In genomic region chr3:192992346-192992745, GRCh38 we compare ENCODE assay signal across 28 cellular contexts.
"Had no signal": no experiment of that assay in that cellular context is flagged by ENCODE, and none has a peak within 500 bp of the region (broad histone marks: within the 10 kb centered on the region; RNA-seq: fewer than 3 reads in every experiment).

No MANE protein-coding gene starts in this region.

- H3K27me3 Mint-ChIP-seq: stimulated activated naive B cell treated with anti-CD40 and anti-IgM and Interleukin-4, amounts not matched to agents 10 μg/mL and 1 μg/mL and 100 μg/mL, for 72 hours; stimulated activated naive CD8-positive, alpha-beta T cell treated with anti-CD3 and anti-CD28 coated beads, Interleukin-15, Interleukin-2, amounts not matched to agents 100 ng/mL and 50 ng/mL, for 24 hours; type B pancreatic cell had no signal

- H3K27ac ChIP-seq: neural progenitor cell, pancreas, prostate gland, right lobe of liver, sigmoid colon, stomach, suprapubic skin, testis, tibial artery, transverse colon, upper lobe of right lung, uterus had no signal

- H3K9ac ChIP-seq: neural progenitor cell had no signal

- H2AFZ ChIP-seq: neural progenitor cell had no signal

- H3K27ac Mint-ChIP-seq: naive thymus-derived CD4-positive, alpha-beta T cell; natural killer cell; nephron; neural progenitor cell; stimulated activated effector memory CD8-positive, alpha-beta T cell treated with anti-CD3 and anti-CD28 coated beads, Interleukin-12 subunit alpha, Interleukin-12 subunit beta, amount 100 ng/mL, for 72 hours; stimulated activated naive B cell treated with anti-CD40 and anti-IgM and Interleukin-4, amounts not matched to agents 10 μg/mL and 1 μg/mL and 100 μg/mL, for 72 hours; stimulated activated naive CD8-positive, alpha-beta T cell treated with anti-CD3 and anti-CD28 coated beads, Interleukin-15, Interleukin-2, amounts not matched to agents 100 ng/mL and 50 ng/mL, for 24 hours; type B pancreatic cell had no signal

- H3K4me2 ChIP-seq: neural progenitor cell had no signal

- H3K36me3 ChIP-seq: neural progenitor cell, pancreas, prostate gland, right lobe of liver, sigmoid colon, stomach, suprapubic skin, tibial artery, transverse colon, upper lobe of right lung, uterus had no signal

- H3K9me3 ChIP-seq: pancreas, prostate gland, right lobe of liver, sigmoid colon, stomach, suprapubic skin, testis, tibial artery, transverse colon, upper lobe of right lung, uterus had no signal

- H3K4me3 Mint-ChIP-seq: naive thymus-derived CD4-positive, alpha-beta T cell; natural killer cell; nephron; neural progenitor cell; stimulated activated effector memory CD8-positive, alpha-beta T cell treated with anti-CD3 and anti-CD28 coated beads, Interleukin-12 subunit alpha, Interleukin-12 subunit beta, amount 100 ng/mL, for 72 hours; stimulated activated naive B cell treated with anti-CD40 and anti-IgM and Interleukin-4, amounts not matched to agents 10 μg/mL and 1 μg/mL and 100 μg/mL, for 72 hours; stimulated activated naive CD8-positive, alpha-beta T cell treated with anti-CD3 and anti-CD28 coated beads, Interleukin-15, Interleukin-2, amounts not matched to agents 100 ng/mL and 50 ng/mL, for 24 hours; type B pancreatic cell had no signal

- H3K4me3 ChIP-seq: neural progenitor cell, pancreas, prostate gland, right lobe of liver, sigmoid colon, stomach, suprapubic skin, testis, tibial artery, transverse colon, upper lobe of right lung, uterus had no signal

- FAIRE-seq: pancreas, small intestine had no signal

- ATAC-seq: naive thymus-derived CD4-positive, alpha-beta T cell; natural killer cell; pancreas; right cardiac atrium; right lobe of liver; stimulated activated effector memory CD8-positive, alpha-beta T cell treated with anti-CD3 and anti-CD28 coated beads, Interleukin-12 subunit alpha, Interleukin-12 subunit beta, amount 100 ng/mL, for 72 hours; stimulated activated naive B cell treated with anti-CD40 and anti-IgM and Interleukin-4, amounts not matched to agents 10 μg/mL and 1 μg/mL and 100 μg/mL, for 72 hours; upper lobe of right lung had no signal

- H3K36me3 Mint-ChIP-seq: naive thymus-derived CD4-positive, alpha-beta T cell; natural killer cell; neural progenitor cell; stimulated activated effector memory CD8-positive, alpha-beta T cell treated with anti-CD3 and anti-CD28 coated beads, Interleukin-12 subunit alpha, Interleukin-12 subunit beta, amount 100 ng/mL, for 72 hours; stimulated activated naive B cell treated with anti-CD40 and anti-IgM and Interleukin-4, amounts not matched to agents 10 μg/mL and 1 μg/mL and 100 μg/mL, for 72 hours; type B pancreatic cell had no signal

- H3K4me1 Mint-ChIP-seq: natural killer cell; nephron; neural progenitor cell; stimulated activated effector memory CD8-positive, alpha-beta T cell treated with anti-CD3 and anti-CD28 coated beads, Interleukin-12 subunit alpha, Interleukin-12 subunit beta, amount 100 ng/mL, for 72 hours; stimulated activated naive B cell treated with anti-CD40 and anti-IgM and Interleukin-4, amounts not matched to agents 10 μg/mL and 1 μg/mL and 100 μg/mL, for 72 hours had no signal

- H3K27me3 ChIP-seq: neural progenitor cell, pancreas, right lobe of liver, sigmoid colon, stomach, suprapubic skin, testis, tibial artery, transverse colon, upper lobe of right lung, uterus had no signal

- DNase-seq: naive thymus-derived CD4-positive, alpha-beta T cell; natural killer cell; occipital lobe; pancreas; right cardiac atrium; right lobe of liver; sigmoid colon; small intestine; stimulated activated CD4-positive, alpha-beta T cell treated with anti-CD3 and anti-CD28 coated beads, Interleukin-15, amount 100 ng/mL, for 24 hours; stimulated activated CD4-positive, alpha-beta T cell treated with anti-CD3 and anti-CD28 coated beads, Interleukin-2, amount 100 ng/mL, for 24 hours; stimulated activated CD4-positive, alpha-beta T cell treated with anti-CD3 and anti-CD28 coated beads, Interleukin-2, amount 100 ng/mL, for 48 hours; stimulated activated CD4-positive, alpha-beta T cell treated with anti-CD3 and anti-CD28 coated beads, Interleukin-4, amount 100 ng/mL, for 24 hours; stimulated activated naive B cell treated with anti-CD40 and anti-IgM and Interleukin-4, amounts not matched to agents 10 μg/mL and 1 μg/mL and 100 μg/mL, for 72 hours; stimulated activated naive CD4-positive, alpha-beta T cell treated with Interleukin-2 at 50 U/mL for 16 hours; stomach; substantia nigra; testis; tibial artery; transverse colon; upper lobe of right lung; uterus had no signal

- H3K9me3 Mint-ChIP-seq: nephron; stimulated activated naive CD8-positive, alpha-beta T cell treated with anti-CD3 and anti-CD28 coated beads, Interleukin-15, Interleukin-2, amounts not matched to agents 100 ng/mL and 50 ng/mL, for 24 hours; type B pancreatic cell had no signal

- H3K4me1 ChIP-seq: neural progenitor cell, pancreas, prostate gland, right lobe of liver, sigmoid colon, stomach, suprapubic skin, testis, tibial artery, upper lobe of right lung, uterus had no signal
